In genomic region chr7:16982640-16983103, GRCh38 we compare ENCODE assay signal across 8 cellular contexts.
A peak's percentile ranks its signal among the peaks of the same experiment; 100 is the strongest.
DNase-seq lines count a peak whose midpoint lies in the region; ATAC-seq and TF ChIP-seq lines count a peak whose summit lies in the region.

No MANE protein-coding gene starts in this region.

- ATAC-seq in HG03432 (IDR thresholded peaks at IDR 0.05; ENCODE audit: unreplicated experiment) = peak; percentile 64
- peak; percentile 68 for ATAC-seq in left colon
- ATAC-seq in GM19397 (IDR thresholded peaks at IDR 0.05; ENCODE audit: unreplicated experiment) = no peak

- H3K4me1 ChIP-seq in mammary epithelial cell (ENCODE audit: insufficient read depth, low read length) (peaks cover 19% of the 10 kb centered on the region), suprapubic skin (peaks cover 36% of the 10 kb centered on the region)

- no peaks in the 10 kb centered on the region for H4K20me1 ChIP-seq in mammary epithelial cell (ENCODE audit: insufficient read depth, low read length)

- H3K4me3 ChIP-seq in mammary epithelial cell (replicated peaks in 1 of 3; ENCODE audit: insufficient read depth in 1 of 3, low read depth in 2 of 3, low read length in 3 of 3) = no peak overlapping the region
- no peak overlapping the region for H3K4me3 ChIP-seq in suprapubic skin

- in situ Hi-C loops in mammary epithelial cell (cut with MboI; ENCODE audit: low sequenced_read_pairs in 2 of 2) = loop anchor here (10.0 to 25.0 kb wide), 3 partner anchors 322 to 682 kb away; no protein-coding TSS in a partner anchor

- CTCF ChIA-PET in RWPE1 (lab: Yijun Ruan, JAX) = interaction anchor here (0.6 to 1.9 kb wide), 18 partner anchors 17 to 810 kb away, joined by 3 to 10 read pairs (median 3); no protein-coding TSS in a partner anchor
- CTCF ChIA-PET in mammary epithelial cell (lab: Charles Lee; ENCODE audit: low non-redundant PET) = interaction anchor here (0.6 to 0.8 kb wide), 6 partner anchors 22 to 679 kb away, joined by 15 to 38 read pairs (median 20); no protein-coding TSS in a partner anchor

- H3K4me2 ChIP-seq in mammary epithelial cell (ENCODE audit: insufficient read depth, low read depth, low read length) = peak overlapping the region; percentile 3

- POLR2A ChIA-PET in RWPE1 (lab: Yijun Ruan, JAX; ENCODE audit: low non-redundant PET) = interaction anchor here (0.6 kb wide), 1 partner anchor 241 kb away, joined by 3 read pairs; no protein-coding TSS in a partner anchor

- WGBS in mammary epithelial cell (ENCODE audit: low coverage, missing lambda C conversion rate) = 5% methylated on average over 2 of the region's 3 CpGs
- WGBS in suprapubic skin = 9% methylated on average over 3 of the region's 3 CpGs

- no TSS peak for BruUV-seq in mammary epithelial cell (replicated peaks; lab: Mats Ljungman, UMichigan)

- peak; percentile 45 for DNase-seq in NCI-H1694 treated with DMSO at 0.1 percent for 48 hours (lab: John Stamatoyannopoulos, UW)
- no peak for DNase-seq in NCI-H1694 (lab: John Stamatoyannopoulos, UW)
- peak; percentile 29 for DNase-seq in RWPE1 (ENCODE audit: low spot score)
- DNase-seq in mammary epithelial cell = peak; percentile 30
- no peak for DNase-seq in left colon
- no peak for DNase-seq in suprapubic skin (ENCODE audit: low spot score in 2 of 2)

- no peak overlapping the region for H3K9ac ChIP-seq in mammary epithelial cell (ENCODE audit: insufficient read depth, low read length)

- H2AFZ ChIP-seq in mammary epithelial cell (ENCODE audit: low read depth, low read length) = no peak overlapping the region

- H3K9me3 ChIP-seq in mammary epithelial cell (replicated peaks; ENCODE audit: insufficient read depth, low read length) = no peaks in the 10 kb centered on the region
- no peaks in the 10 kb centered on the region for H3K9me3 ChIP-seq in suprapubic skin

- intact Hi-C loops in mammary epithelial cell (cut with micrococcal nuclease) = loop anchor here (1.0 to 10.0 kb wide), 9 partner anchors 26 to 664 kb away; no protein-coding TSS in a partner anchor
- intact Hi-C loops in left colon (cut with DNase I, micrococcal nuclease) = loop anchor here in 1 of 2 donors (10.0 kb wide), 1 partner anchor 662 kb away; no protein-coding TSS in a partner anchor

- H3K27me3 ChIP-seq in mammary epithelial cell (ENCODE audit: insufficient read depth, low read length) = no peaks in the 10 kb centered on the region
- H3K27me3 ChIP-seq in suprapubic skin = no peaks in the 10 kb centered on the region

- dilution Hi-C loops in mammary epithelial cell (cut with HindIII; ENCODE audit: low sequenced_read_pairs) = no loop called here

- TF ChIP-seq POLR2A in suprapubic skin (IDR thresholded peaks at IDR 0.05) = no peak

- no peak for TF ChIP-seq EP300 in suprapubic skin (IDR thresholded peaks at IDR 0.05)

- H3K36me3 ChIP-seq in mammary epithelial cell (ENCODE audit: insufficient read depth, low read length) (no peaks in the 10 kb centered on the region), suprapubic skin (no peaks in the 10 kb centered on the region)

- H3K27ac ChIP-seq in RWPE1 = no peak overlapping the region
- H3K27ac ChIP-seq in mammary epithelial cell (ENCODE audit: insufficient read depth, low read depth, low read length) = no peak overlapping the region
- peak overlapping the region; percentile 23 for H3K27ac ChIP-seq in suprapubic skin

- TF ChIP-seq CTCF in RWPE1 (conservative IDR thresholded peaks at IDR 0.05; ENCODE audit: low read depth) (peak; percentile 100), mammary epithelial cell (conservative IDR thresholded peaks at IDR 0.05 in 1 of 2, IDR thresholded peaks at IDR 0.05 in 1 of 2; ENCODE audit: extremely low read depth in 1 of 2, insufficient read depth in 1 of 2, low read depth in 1 of 2, low read length in 2 of 2) (peak; percentile 95 to 96), suprapubic skin (IDR thresholded peaks at IDR 0.05) (peak; percentile 77 to 96)

- H3K79me2 ChIP-seq in mammary epithelial cell (ENCODE audit: insufficient read depth, low read length) = no peaks in the 10 kb centered on the region

Comparison
In these comparisons a context has a peak if more than half of its experiments do, and no peak if none do; other contexts are left out.
1. DNase-seq: peak in NCI-H1694 treated with DMSO at 0.1 percent for 48 hours (single experiment), RWPE1 (single experiment) and mammary epithelial cell (single experiment); none in NCI-H1694 (single experiment), left colon (0 of 2) and suprapubic skin (0 of 2).
2. Peak in every context shown above with its lines, with median percentiles within 50 percentile points of each other: CTCF ChIP-seq.